ENCODE assay signal across 8 cellular contexts in the genomic region with DNA sequence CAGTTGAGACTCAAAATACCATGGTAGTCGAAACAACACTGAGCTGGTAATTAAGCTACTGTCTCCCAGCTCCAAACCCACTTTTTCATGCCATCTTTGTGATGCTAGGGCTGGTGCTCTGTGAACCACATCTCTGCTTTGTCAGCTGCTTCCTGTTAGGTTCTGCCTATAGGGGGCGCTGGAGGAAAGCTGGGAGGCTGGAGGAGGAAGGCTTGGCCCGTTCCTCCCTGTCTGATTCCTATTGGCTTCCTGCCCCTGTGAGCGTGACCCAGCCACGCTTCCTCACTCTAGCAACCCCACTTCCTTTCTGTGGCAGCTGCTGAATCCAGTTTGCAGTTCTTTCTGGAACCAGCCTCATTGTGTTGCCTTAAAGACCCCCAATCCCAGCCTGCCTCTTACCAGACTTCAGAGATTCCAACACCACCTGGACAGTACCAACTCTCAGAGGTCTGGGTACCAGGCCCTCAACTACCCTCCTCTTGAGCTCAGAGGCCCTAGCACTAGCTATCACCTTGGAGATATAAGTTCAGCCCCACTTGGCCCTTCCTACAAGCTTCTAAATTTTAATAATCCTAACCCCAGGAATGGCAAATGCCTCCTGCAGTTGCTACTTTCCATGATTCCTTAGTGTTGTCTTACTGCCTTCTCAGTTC.
DNase-seq lines count a peak whose midpoint lies in the region; ATAC-seq, FAIRE-seq and TF ChIP-seq lines count a peak whose summit lies in the region.

No MANE protein-coding gene starts in this region.

- no peaks in the 10 kb centered on the region for H3K4me1 Mint-ChIP-seq in osteocyte (ENCODE audit: unreplicated experiment)

- ATAC-seq in GM18867 (IDR thresholded peaks at IDR 0.05; ENCODE audit: unreplicated experiment) (no peak), GM21360 (IDR thresholded peaks at IDR 0.05; ENCODE audit: unreplicated experiment) (no peak)

- H3K27me3 ChIP-seq in bronchial epithelial cell (ENCODE audit: control insufficient read depth, insufficient read depth, low read length), result peaks cover 2% of the 10 kb centered on the region

- peaks cover 16% of the 10 kb centered on the region for H3K27me3 Mint-ChIP-seq in osteocyte (ENCODE audit: unreplicated experiment)

- DNase-seq in activated T-cell treated with anti-CD3 and anti-CD28 coated beads for 48 hours (ENCODE audit: low read depth), result peak; percentile 12
- DNase-seq in activated T-cell treated with anti-CD3 and anti-CD28 coated beads for 4 hours, result no peak
- DNase-seq in NCI-H1092 treated with DMSO at 0.1 percent for 48 hours (lab: John Stamatoyannopoulos, UW), result peak; percentile 25
- DNase-seq in bronchial epithelial cell (ENCODE audit: low read depth), result peak; percentile 33
- DNase-seq in osteocyte (ENCODE audit: extremely low spot score, unreplicated experiment), result no peak
- DNase-seq in DMS79 (lab: John Stamatoyannopoulos, UW), result no peak

- H3K4me3 ChIP-seq in bronchial epithelial cell (ENCODE audit: low read depth, low read length), result no peak overlapping the region

- no peaks in the 10 kb centered on the region for H3K9me3 Mint-ChIP-seq in osteocyte (ENCODE audit: unreplicated experiment)

- H3K36me3 Mint-ChIP-seq in osteocyte (ENCODE audit: unreplicated experiment), result no peaks in the 10 kb centered on the region

- H3K36me3 ChIP-seq in bronchial epithelial cell (ENCODE audit: control insufficient read depth, insufficient read depth, low read length), result no peaks in the 10 kb centered on the region

- no peak overlapping the region for H3K4me3 Mint-ChIP-seq in osteocyte (ENCODE audit: unreplicated experiment)

- no peak overlapping the region for H3K27ac Mint-ChIP-seq in osteocyte (ENCODE audit: unreplicated experiment)

- TF ChIP-seq CTCF in bronchial epithelial cell (IDR thresholded peaks at IDR 0.05; ENCODE audit: insufficient read depth, low read length, severe bottlenecking) (peak; percentile 72), osteocyte (IDR thresholded peaks at IDR 0.05) (peak; percentile 18)

- FAIRE-seq in bronchial epithelial cell (lab: Jason Lieb, UNC), result no peak

Comparison
In these comparisons a context has a peak if more than half of its experiments do, and no peak if none do; other contexts are left out.
1. DNase-seq: peak in activated T-cell treated with anti-CD3 and anti-CD28 coated beads for 48 hours (single experiment), NCI-H1092 treated with DMSO at 0.1 percent for 48 hours (single experiment) and bronchial epithelial cell (single experiment); none in activated T-cell treated with anti-CD3 and anti-CD28 coated beads for 4 hours (single experiment), osteocyte (single experiment) and DMS79 (single experiment).